39 cellular contexts compared by ENCODE assay signal in the genomic region with DNA sequence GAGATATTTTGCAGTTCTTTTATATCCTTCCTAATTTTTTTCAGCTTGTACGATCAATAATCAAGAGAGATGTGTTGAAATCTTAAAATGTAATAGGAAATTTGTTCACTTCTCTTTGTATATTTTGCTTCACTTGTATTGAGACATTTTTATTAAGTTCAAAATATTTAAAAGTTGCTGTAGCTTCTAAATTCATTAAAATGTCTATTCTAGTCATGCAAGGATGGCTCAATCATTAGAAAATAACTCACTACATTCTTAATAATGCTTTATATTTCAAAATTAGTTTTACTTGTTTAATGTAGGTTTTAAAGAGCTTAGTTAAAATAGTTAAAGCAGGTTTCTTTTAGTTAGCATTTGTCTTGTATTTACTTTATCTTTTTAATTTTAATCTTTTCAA.
"Had no signal": no experiment of that assay in that cellular context is flagged by ENCODE, and none has a peak within 500 bp of the region (broad histone marks: within the 10 kb centered on the region; RNA-seq: fewer than 3 reads in every experiment).

No MANE protein-coding gene starts in this region.

- FAIRE-seq: astrocyte, bronchial epithelial cell, TTC549 had no signal

- H3K4me1 Mint-ChIP-seq: activated B cell treated with CpG ODN at 0.5 μM for 24 hours; activated CD4-positive, alpha-beta T cell treated with anti-CD3 and anti-CD28 coated beads, Interleukin-2, amount 10 ng/mL, durations not matched to agents 24 days and 14 days; activated naive CD8-positive, alpha-beta T cell treated with anti-CD3 and anti-CD28 coated beads for 36 hours; activated T-helper 17 cell treated with anti-CD3 and anti-CD28 coated beads, Interleukin-2, amount 50 U/mL, for 72 hours; brain; central memory CD8-positive, alpha-beta T cell had no signal

- H3K9me3 ChIP-seq: adrenal gland had no signal

- H3K36me3 ChIP-seq: adrenal gland, cardiac muscle cell had no signal

- H3K36me3 Mint-ChIP-seq: activated CD4-positive, alpha-beta memory T cell treated with anti-CD3 and anti-CD28 coated beads for 36 hours; activated naive CD4-positive, alpha-beta T cell treated with anti-CD3 and anti-CD28 coated beads, Interleukin-2, amount 50 U/mL, for 72 hours; activated naive CD8-positive, alpha-beta T cell treated with anti-CD3 and anti-CD28 coated beads for 36 hours; brain had no signal

- ATAC-seq: activated CD8-positive, alpha-beta T cell treated with anti-CD3 and anti-CD28 coated beads for 36 hours; activated naive CD4-positive, alpha-beta T cell treated with anti-CD3 and anti-CD28 coated beads, Interleukin-2, amount 50 U/mL, for 72 hours; activated T-cell treated with anti-CD3 and anti-CD28 coated beads, Interleukin-2, amount 50 U/mL, for 4 hours; activated T-cell treated with anti-CD3 and anti-CD28 coated beads, Interleukin-2, amount 50 U/mL, for 72 hours; activated T-helper 17 cell treated with anti-CD3 and anti-CD28 coated beads, Interleukin-2, amount 50 U/mL, for 72 hours had no signal

- DNase-seq: activated B cell treated with CpG ODN at 0.5 μM for 24 hours; activated CD4-positive, alpha-beta memory T cell treated with anti-CD3 and anti-CD28 coated beads for 36 hours; activated CD4-positive, alpha-beta T cell treated with anti-CD3 and anti-CD28 coated beads for 4 hours; activated CD4-positive, alpha-beta T cell treated with anti-CD3 and anti-CD28 coated beads, Interleukin-2, amount 10 ng/mL, durations not matched to agents 24 days and 14 days; activated CD4-positive, alpha-beta T cell treated with anti-CD3 and anti-CD28 coated beads, Interleukin-2, amount 50 U/mL, for 1 hour; activated CD4-positive, alpha-beta T cell treated with anti-CD3 and anti-CD28 coated beads, Interleukin-2, amount 50 U/mL, for 4 hours; activated CD4-positive, CD25-positive, alpha-beta regulatory T cell treated with anti-CD3 and anti-CD28 coated beads, Interleukin-2, amount 50 U/mL, for 72 hours; activated CD8-positive, alpha-beta memory T cell treated with anti-CD3 and anti-CD28 coated beads, Interleukin-2, amount 50 U/mL, for 4 hours; activated CD8-positive, alpha-beta T cell treated with anti-CD3 and anti-CD28 coated beads for 36 hours; activated effector memory CD4-positive, alpha-beta T cell treated with anti-CD3 and anti-CD28 coated beads, Interleukin-2, amount 50 U/mL, for 16 hours; activated gamma-delta T cell treated with Interleukin-2 at 50 U/mL for 16 hours; activated naive CD4-positive, alpha-beta T cell; activated naive CD4-positive, alpha-beta T cell treated with anti-CD3 and anti-CD28 coated beads for 36 hours; activated naive CD4-positive, alpha-beta T cell treated with anti-CD3 and anti-CD28 coated beads, Interleukin-2, amount 50 U/mL, for 16 hours; activated naive CD8-positive, alpha-beta T cell treated with anti-CD3 and anti-CD28 coated beads for 36 hours; activated T-cell treated with anti-CD3 and anti-CD28 coated beads for 4 hours; activated T-cell treated with anti-CD3 and anti-CD28 coated beads, Interleukin-2, amount 50 U/mL, for 1 hour; activated T-cell treated with anti-CD3 and anti-CD28 coated beads, Interleukin-2, amount 50 U/mL, for 4 hours; activated T-cell treated with anti-CD3 and anti-CD28 coated beads, Interleukin-2, amount 50 U/mL, for 72 hours; adrenal gland; amniotic stem cell; aorta; caudate nucleus; cerebellar nuclear complex; T-helper 1 cell; T-helper 2 cell; T-helper 9 cell had no signal

- H3K9me3 Mint-ChIP-seq: activated CD4-positive, alpha-beta T cell treated with anti-CD3 and anti-CD28 coated beads, Interleukin-2, amount 10 ng/mL, durations not matched to agents 24 days and 14 days; activated T-cell treated with anti-CD3 and anti-CD28 coated beads, Interleukin-2, amount 50 U/mL, for 4 hours; activated T-helper 1 cell treated with anti-CD3 and anti-CD28 coated beads, Interleukin-12 subunit alpha, Interleukin-12 subunit beta, Interleukin-2, Interleukin-4 antibody, amounts not matched to agents 30 ng/mL and 10 ng/mL and 1 ng/mL, durations not matched to agents 14 hours and 24 hours and 36 hours; T-helper 1 cell treated with Interleukin-12 subunit alpha and Interleukin-12 subunit beta and Interleukin-4 antibody, amounts not matched to agents 30 μg/mL and 1 μg/mL, for 36 hours; T-helper 2 cell treated with Interferon-gamma antibody and Interleukin-4, amounts not matched to agents 5 μg/mL and 100 μg/mL, for 36 hours had no signal

- H3K4me3 Mint-ChIP-seq: activated B cell treated with CpG ODN at 0.5 μM for 24 hours; activated CD4-positive, alpha-beta memory T cell treated with anti-CD3 and anti-CD28 coated beads for 36 hours; activated CD4-positive, alpha-beta T cell treated with anti-CD3 and anti-CD28 coated beads, Interleukin-2, amount 10 ng/mL, durations not matched to agents 24 days and 14 days; activated CD8-positive, alpha-beta T cell treated with anti-CD3 and anti-CD28 coated beads for 36 hours; activated naive CD4-positive, alpha-beta T cell treated with anti-CD3 and anti-CD28 coated beads for 36 hours; activated naive CD8-positive, alpha-beta T cell treated with anti-CD3 and anti-CD28 coated beads for 36 hours; activated T-cell treated with anti-CD3 and anti-CD28 coated beads, Interleukin-2, amount 50 U/mL, for 4 hours; activated T-cell treated with anti-CD3 and anti-CD28 coated beads, Interleukin-2, amount 50 U/mL, for 72 hours; activated T-helper 1 cell treated with anti-CD3 and anti-CD28 coated beads, Interleukin-12 subunit alpha, Interleukin-12 subunit beta, Interleukin-2, Interleukin-4 antibody, amounts not matched to agents 30 ng/mL and 10 ng/mL and 1 ng/mL, durations not matched to agents 14 hours and 24 hours and 36 hours; activated T-helper 17 cell treated with anti-CD3 and anti-CD28 coated beads, Interleukin-2, amount 50 U/mL, for 72 hours; brain; central memory CD8-positive, alpha-beta T cell; T-helper 1 cell treated with Interleukin-12 subunit alpha and Interleukin-12 subunit beta and Interleukin-4 antibody, amounts not matched to agents 30 μg/mL and 1 μg/mL, for 36 hours; T-helper 2 cell treated with Interferon-gamma antibody and Interleukin-4, amounts not matched to agents 5 μg/mL and 100 μg/mL, for 36 hours had no signal

- H3K4me1 ChIP-seq: adrenal gland had no signal

- H3K27ac ChIP-seq: adrenal gland, cardiac muscle cell, VCaP had no signal

- H3K4me3 ChIP-seq: adrenal gland, cardiac muscle cell had no signal

- H3K27ac Mint-ChIP-seq: activated B cell treated with CpG ODN at 0.5 μM for 24 hours; activated CD4-positive, alpha-beta memory T cell treated with anti-CD3 and anti-CD28 coated beads for 36 hours; activated CD4-positive, alpha-beta T cell treated with anti-CD3 and anti-CD28 coated beads, Interleukin-2, amount 10 ng/mL, durations not matched to agents 24 days and 14 days; activated CD8-positive, alpha-beta T cell treated with anti-CD3 and anti-CD28 coated beads for 36 hours; activated naive CD4-positive, alpha-beta T cell treated with anti-CD3 and anti-CD28 coated beads for 36 hours; activated naive CD4-positive, alpha-beta T cell treated with anti-CD3 and anti-CD28 coated beads, Interleukin-2, amount 50 U/mL, for 72 hours; activated naive CD8-positive, alpha-beta T cell treated with anti-CD3 and anti-CD28 coated beads for 36 hours; activated T-cell treated with anti-CD3 and anti-CD28 coated beads, Interleukin-2, amount 50 U/mL, for 72 hours; activated T-helper 1 cell treated with anti-CD3 and anti-CD28 coated beads, Interleukin-12 subunit alpha, Interleukin-12 subunit beta, Interleukin-2, Interleukin-4 antibody, amounts not matched to agents 30 ng/mL and 10 ng/mL and 1 ng/mL, durations not matched to agents 14 hours and 24 hours and 36 hours; activated T-helper 17 cell treated with anti-CD3 and anti-CD28 coated beads, Interleukin-2, amount 50 U/mL, for 72 hours; brain; T-helper 1 cell treated with Interleukin-12 subunit alpha and Interleukin-12 subunit beta and Interleukin-4 antibody, amounts not matched to agents 30 μg/mL and 1 μg/mL, for 36 hours; T-helper 2 cell treated with Interferon-gamma antibody and Interleukin-4, amounts not matched to agents 5 μg/mL and 100 μg/mL, for 36 hours had no signal

- H3K27me3 ChIP-seq: adrenal gland, cardiac muscle cell had no signal
